10 cellular contexts compared by ENCODE assay signal in genomic region chr10:59678884-59679301, GRCh38. TPM values are rescaled to one million over a fixed set of nuclear protein-coding genes. Genes with fewer than 3 reads are reported as not detected.
DNase-seq lines count a peak whose midpoint lies in the region; ATAC-seq and TF ChIP-seq lines count a peak whose summit lies in the region.
"Had no signal": no experiment of that assay in that cellular context is flagged by ENCODE, and none has a peak within 500 bp of the region (broad histone marks: within the 10 kb centered on the region; RNA-seq: fewer than 3 reads in every experiment).

No MANE protein-coding gene starts in this region.

- H3K4me2 ChIP-seq in Karpas-422 (ENCODE audit: low read depth, low read length, poor library complexity, severe bottlenecking): no peak overlapping the region

- H3K36me3 ChIP-seq in esophagus squamous epithelium (no peaks in the 10 kb centered on the region), Karpas-422 (ENCODE audit: insufficient read depth, low read length) (no peaks in the 10 kb centered on the region), psoas muscle (ENCODE audit: insufficient read depth in 1 of 2, low read depth in 1 of 2) (no peaks in the 10 kb centered on the region)

- no peak overlapping the region for H3K9ac ChIP-seq in Karpas-422 (ENCODE audit: low read length)

- WGBS in esophagus squamous epithelium, 2 donors: 13 to 16% methylated on average over 3 to 4 of the region's 4 CpGs
- WGBS in psoas muscle, 3 donors: 62 to 71% (median 66%) methylated on average over 4 of the region's 4 CpGs

- intact Hi-C loops in esophagus squamous epithelium (cut with DNase I) (no loop called here), psoas muscle (cut with DNase I) (no loop called here)

- H3K27me3 ChIP-seq in esophagus squamous epithelium: no peaks in the 10 kb centered on the region
- no peaks in the 10 kb centered on the region for H3K27me3 ChIP-seq in Karpas-422 (ENCODE audit: low read length)
- H3K27me3 ChIP-seq in psoas muscle (ENCODE audit: insufficient read depth in 3 of 3, low read length in 2 of 3): no peaks in the 10 kb centered on the region

- no peaks in the 10 kb centered on the region for H4K20me1 ChIP-seq in Karpas-422 (ENCODE audit: insufficient read depth, low read depth, low read length)

- no peaks in the 10 kb centered on the region for H3K9me2 ChIP-seq in Karpas-422 (replicated peaks; ENCODE audit: insufficient read depth, low read length)

- H3K4me1 ChIP-seq in esophagus squamous epithelium (peaks cover 2 to 46% (median 4%) of the 10 kb centered on the region in 3 donors), Karpas-422 (ENCODE audit: low read length) (no peaks in the 10 kb centered on the region), psoas muscle (peaks cover 10% of the 10 kb centered on the region)

- TF ChIP-seq POLR2A in esophagus squamous epithelium (IDR thresholded peaks at IDR 0.05): no peak

- DNase-seq in GM12864 (ENCODE audit: low read depth) (peak; percentile 26), esophagus squamous epithelium (lab: John Stamatoyannopoulos, UW) (no peak), Karpas-422 (no peak), SW 1271 (lab: John Stamatoyannopoulos, UW) (no peak), psoas muscle (no peak)
- no peak for DNase-seq in activated CD4-positive, alpha-beta T cell treated with anti-CD3 and anti-CD28 coated beads for 4 hours
- DNase-seq: mesenchymal stem cell had no signal

- H3K9me3 ChIP-seq in esophagus squamous epithelium: no peaks in the 10 kb centered on the region
- H3K9me3 ChIP-seq in Karpas-422 (ENCODE audit: low read length): no peaks in the 10 kb centered on the region
- no peaks in the 10 kb centered on the region for H3K9me3 ChIP-seq in psoas muscle

- ATAC-seq in GM21528 (IDR thresholded peaks at IDR 0.05; ENCODE audit: low FRiP score, unreplicated experiment) (peak; percentile 54), HG03565 (IDR thresholded peaks at IDR 0.05; ENCODE audit: unreplicated experiment) (peak; percentile 87), psoas muscle (no peak)

- no peaks in the 10 kb centered on the region for H3K79me2 ChIP-seq in Karpas-422 (ENCODE audit: low read length)

- H3K4me3 ChIP-seq in GM12864 (ENCODE audit: low read depth, low read length) (no peak overlapping the region), esophagus squamous epithelium (no peak overlapping the region), Karpas-422 (ENCODE audit: low read length) (no peak overlapping the region), psoas muscle (no peak overlapping the region)

- H2AFZ ChIP-seq in Karpas-422 (ENCODE audit: low read length): no peak overlapping the region

- no peak for TF ChIP-seq CTCF in GM12864 (IDR thresholded peaks at IDR 0.05; ENCODE audit: low read depth, low read length, missing control alignments)
- TF ChIP-seq CTCF in esophagus squamous epithelium (IDR thresholded peaks at IDR 0.05): no peak
- no peak for TF ChIP-seq CTCF in psoas muscle (IDR thresholded peaks at IDR 0.05)

- H3K27ac ChIP-seq in esophagus squamous epithelium (peak overlapping the region; percentile 29 to 84 (median 72)), Karpas-422 (ENCODE audit: low read length) (no peak overlapping the region), psoas muscle (no peak overlapping the region)
- H3K27ac ChIP-seq: VCaP had no signal

RNA-seq across cellular contexts. Expression of gene SLC16A9, which starts 30.8 kb away (rescaled TPM):
- total RNA-seq in esophagus squamous epithelium (10 to 100 TPM in 3 of 4 donors, 1 to 10 TPM in 1; 7.8 to 25.6 (median 15.0) TPM), psoas muscle (1 to 10 TPM in 2 of 4 donors, under 1 TPM in 2; 0.64 to 2.5 (median 1.2) TPM)
- total RNA-seq in Karpas-422 (2014; rRNA removed; shearing (Covaris generic); ENCODE audit: low replicate concordance): not detected in 2 replicates
- polyA plus RNA-seq in psoas muscle: 1 to 10 TPM in 1 of 3 donors, under 1 TPM in 2; 0.01 to 3.1 (median 0.57) TPM

Comparison
In these comparisons a context has a peak if more than half of its experiments do, and no peak if none do; other contexts are left out.
1. ATAC-seq: peak in GM21528 (single experiment) and HG03565 (single experiment); none in psoas muscle (0 of 4).
2. H3K27ac ChIP-seq: peak in esophagus squamous epithelium (4 of 4); none in Karpas-422 (single experiment) and psoas muscle (single experiment).